In genomic region chr9:136769710-136770191, GRCh38 we compare ENCODE assay signal across 7 cellular contexts. TPM values are rescaled to one million over a fixed set of nuclear protein-coding genes. Genes with fewer than 3 reads are reported as not detected.
DNase-seq lines count a peak whose midpoint lies in the region; TF ChIP-seq lines count a peak whose summit lies in the region.
"Had no signal": no experiment of that assay in that cellular context is flagged by ENCODE, and none has a peak within 500 bp of the region (broad histone marks: within the 10 kb centered on the region; RNA-seq: fewer than 3 reads in every experiment).

No MANE protein-coding gene starts in this region.

- H3K27ac ChIP-seq in OCI-LY7 (ENCODE audit: low read depth, low read length, poor library complexity, severe bottlenecking): no peak overlapping the region
- no peak overlapping the region for H3K27ac ChIP-seq in prostate gland

- H3K79me2 ChIP-seq in OCI-LY7 (ENCODE audit: insufficient read depth, low read depth, low read length): no peaks in the 10 kb centered on the region

- DNase-seq in OCI-LY7 (ENCODE audit: low spot score) (peak; percentile 51), superior temporal gyrus (ENCODE audit: extremely low spot score) (no peak), prostate gland (ENCODE audit: low spot score) (no peak)
- DNase-seq in effector CD8-positive, alpha-beta T cell (lab: John Stamatoyannopoulos, UW): peak; percentile 14
- peak; percentile 55 for DNase-seq in stimulated activated CD4-positive, alpha-beta T cell treated with anti-CD3 and anti-CD28 coated beads, Interleukin-12 subunit alpha, Interleukin-12 subunit beta, amount 100 ng/mL, for 4 hours

- H3K9me3 ChIP-seq in ES-I3 (ENCODE audit: control insufficient read depth, insufficient read depth, low read length) (peaks cover 3% of the 10 kb centered on the region; the same call in 1 of the 2 replicates), OCI-LY7 (ENCODE audit: low read length) (peaks cover 17% of the 10 kb centered on the region; the same call in 1 of the 2 replicates), prostate gland (no peaks in the 10 kb centered on the region)

- H3K4me1 ChIP-seq in ES-I3 (ENCODE audit: insufficient read depth, low read length): no peaks in the 10 kb centered on the region; the same call in 1 of the 2 replicates
- peaks cover 14% of the 10 kb centered on the region for H3K4me1 ChIP-seq in OCI-LY7 (ENCODE audit: insufficient read depth, low read length, poor library complexity, severe bottlenecking)
- H3K4me1 ChIP-seq in prostate gland (replicated peaks): no peaks in the 10 kb centered on the region

- intact Hi-C loops in OCI-LY7 (cut with micrococcal nuclease; ENCODE audit: unreplicated experiment) (no loop called here), prostate gland (cut with DNase I) (no loop called here)

- WGBS in prostate gland: 21% methylated on average over 16 of the region's 16 CpGs

- POLR2A ChIA-PET in OCI-LY7 (lab: Charles Lee): no interaction called here

- no TSS peak for BruUV-seq in OCI-LY7 (replicated peaks; lab: Mats Ljungman, UMichigan)

- H3K9me2 ChIP-seq in OCI-LY7 (ENCODE audit: insufficient read depth, low read length): no peaks in the 10 kb centered on the region

- no peaks in the 10 kb centered on the region for H3K27me3 ChIP-seq in prostate gland (replicated peaks; ENCODE audit: insufficient read depth)

- H3K4me3 ChIP-seq in OCI-LY7 (ENCODE audit: low read depth, low read length, poor library complexity, severe bottlenecking) (no peak overlapping the region), prostate gland (no peak overlapping the region)

- peak overlapping the region; percentile 29; the same call in 1 of the 2 replicates for H3K9ac ChIP-seq in ES-I3 (ENCODE audit: low read depth, low read length)

- CTCF ChIA-PET in OCI-LY7 (lab: Charles Lee; ENCODE audit: unreplicated experiment): interaction anchor here (0.6 kb wide), 1 partner anchor 9 kb away, joined by 4 read pairs; no protein-coding TSS in a partner anchor

- no peak for TF ChIP-seq POLR2A in prostate gland (IDR thresholded peaks at IDR 0.05)

- no peaks in the 10 kb centered on the region for H3K36me3 ChIP-seq in ES-I3 (ENCODE audit: insufficient read depth, low read length)
- H3K36me3 ChIP-seq in OCI-LY7 (ENCODE audit: insufficient read depth, low read length): no peaks in the 10 kb centered on the region
- no peaks in the 10 kb centered on the region for H3K36me3 ChIP-seq in prostate gland

- TF ChIP-seq CTCF in OCI-LY7 (conservative IDR thresholded peaks at IDR 0.05; ENCODE audit: low read length) (peak; percentile 65), prostate gland (IDR thresholded peaks at IDR 0.05) (peak in 2 of 4 experiments; percentile 11 to 18)

- no peak overlapping the region for H3K4me2 ChIP-seq in OCI-LY7 (ENCODE audit: low read length)

- H2AFZ ChIP-seq in OCI-LY7 (ENCODE audit: low read length): no peak overlapping the region

- no peaks in the 10 kb centered on the region for H4K20me1 ChIP-seq in OCI-LY7 (ENCODE audit: insufficient read depth, low read length)

RNA-seq across cellular contexts. Expression of gene LCN15, which starts 5.4 kb away (rescaled TPM):
- total RNA-seq in OCI-LY7 (2014; rRNA removed; shearing (Covaris generic)): not detected in 2 replicates
- not detected in 2 replicates for total RNA-seq in OCI-LY7 (2022)
- total RNA-seq in prostate gland: under 1 TPM in 1 of 2 donors, not detected in 1; 0.40 TPM
- total RNA-seq: RPMI7951 had no signal

RNA-seq across cellular contexts. Expression of gene LCN8, which starts 11.7 kb away (rescaled TPM):
- total RNA-seq in OCI-LY7 (2014; rRNA removed; shearing (Covaris generic)): not detected in 2 replicates
- total RNA-seq in OCI-LY7 (2022) (not detected in 2 replicates), prostate gland (not detected)
- total RNA-seq: RPMI7951 had no signal

RNA-seq across cellular contexts. Expression of gene TMEM141, which starts 21.4 kb away (rescaled TPM):
- total RNA-seq in OCI-LY7 (2014; rRNA removed; shearing (Covaris generic)): 61.9 and 70.2 TPM in 2 replicates
- 41.5 and 43.2 TPM in 2 replicates for total RNA-seq in OCI-LY7 (2022)
- total RNA-seq in prostate gland: 100 to 1,000 TPM; 181 to 335 TPM

RNA-seq across cellular contexts. Expression of gene LCN6, which starts 21.4 kb away (rescaled TPM):
- total RNA-seq in OCI-LY7 (2014; rRNA removed; shearing (Covaris generic)): not detected in 2 replicates
- total RNA-seq in OCI-LY7 (2022) (not detected in 2 replicates), prostate gland (10 to 100 TPM in 1 of 2 donors, 1 to 10 TPM in 1; 7.8 to 16.2 TPM)
- total RNA-seq: RPMI7951 had no signal

RNA-seq across cellular contexts. Expression of gene CCDC183, which starts 26.4 kb away (rescaled TPM):
- 1.3 and 2.2 TPM in 2 replicates for total RNA-seq in OCI-LY7 (2014; rRNA removed; shearing (Covaris generic))
- total RNA-seq in OCI-LY7 (2022): 0.44 and 0.88 TPM in 2 replicates
- total RNA-seq in prostate gland: 10 to 100 TPM in 1 of 2 donors, 1 to 10 TPM in 1; 9.5 to 45.0 TPM
- total RNA-seq: RPMI7951 had no signal

Comparison
In these comparisons a context has a peak if more than half of its experiments do, and no peak if none do; other contexts are left out.
1. DNase-seq: peak in OCI-LY7 (single experiment), effector CD8-positive, alpha-beta T cell (single experiment) and stimulated activated CD4-positive, alpha-beta T cell treated with anti-CD3 and anti-CD28 coated beads, Interleukin-12 subunit alpha, Interleukin-12 subunit beta, amount 100 ng/mL, for 4 hours (single experiment); none in superior temporal gyrus (single experiment) and prostate gland (single experiment).